1 cellular context compared by ENCODE assay signal in the genomic region with DNA sequence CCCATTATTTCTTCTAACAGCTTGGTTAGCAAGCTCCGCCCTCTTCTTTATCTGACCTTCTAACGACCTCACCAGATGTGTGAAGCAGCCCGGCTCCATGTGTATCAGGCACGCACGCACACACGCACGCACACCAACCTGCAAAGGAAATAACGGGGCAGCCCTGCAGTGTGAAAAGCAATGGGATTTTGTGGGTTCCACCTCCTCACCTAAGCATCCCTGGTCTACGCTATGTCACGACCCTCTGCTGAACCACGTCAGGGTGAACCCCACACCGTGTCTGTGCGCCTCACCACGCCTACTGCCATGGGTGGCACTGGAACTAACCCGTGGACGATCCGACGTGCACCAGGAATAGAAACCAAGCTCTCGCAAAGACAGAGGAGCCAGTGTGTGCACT.
TF ChIP-seq lines count a peak whose summit lies in the region.

No MANE protein-coding gene starts in this region.

TF ChIP-seq in HCT116, 20 proteins besides CTCF, POLR2A, EP300 and RAD21:
- TF ChIP-seq ZNF274 (IDR thresholded peaks at IDR 0.05; ENCODE audit: low read depth, low read length) (no peak), CBX3 (IDR thresholded peaks at IDR 0.05; ENCODE audit: low read depth) (no peak), FOSL1 (IDR thresholded peaks at IDR 0.05; ENCODE audit: low read depth) (no peak), ELF1 (IDR thresholded peaks at IDR 0.05; ENCODE audit: borderline replicate concordance, low read depth) (no peak), YY1 (IDR thresholded peaks at IDR 0.05; ENCODE audit: extremely low read depth, insufficient replicate concordance, low read depth, low read length) (no peak), EZH2 (IDR thresholded peaks at IDR 0.05) (no peak), EGR1 (IDR thresholded peaks at IDR 0.05; ENCODE audit: low read depth) (no peak), TCF7L2 (IDR thresholded peaks at IDR 0.05; ENCODE audit: borderline replicate concordance, extremely low read depth, insufficient read depth, insufficient read length) (no peak), CEBPB (IDR thresholded peaks at IDR 0.05; ENCODE audit: low read depth) (no peak), MAX (IDR thresholded peaks at IDR 0.05) (no peak), SP1 (IDR thresholded peaks at IDR 0.05; ENCODE audit: low read depth) (no peak), SIN3A (IDR thresholded peaks at IDR 0.05; ENCODE audit: low read depth) (no peak), SRF (IDR thresholded peaks at IDR 0.05; ENCODE audit: low read depth) (no peak), ZFX (IDR thresholded peaks at IDR 0.05) (no peak), POLR2AphosphoS5 (IDR thresholded peaks at IDR 0.05; ENCODE audit: low read depth, low read length) (no peak), ZBTB33 (IDR thresholded peaks at IDR 0.05; ENCODE audit: extremely low read depth, insufficient replicate concordance, low read length) (no peak), JUND (IDR thresholded peaks at IDR 0.05) (no peak), EZH2phosphoT487 (IDR thresholded peaks at IDR 0.05; ENCODE audit: borderline replicate concordance) (no peak)
- TF ChIP-seq, protein P1, sequence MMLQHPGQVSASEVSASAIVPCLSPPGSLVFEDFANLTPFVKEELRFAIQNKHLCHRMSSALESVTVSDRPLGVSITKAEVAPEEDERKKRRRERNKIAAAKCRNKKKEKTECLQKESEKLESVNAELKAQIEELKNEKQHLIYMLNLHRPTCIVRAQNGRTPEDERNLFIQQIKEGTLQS (IDR thresholded peaks at IDR 0.05), result no peak
- TF ChIP-seq, protein P2, sequence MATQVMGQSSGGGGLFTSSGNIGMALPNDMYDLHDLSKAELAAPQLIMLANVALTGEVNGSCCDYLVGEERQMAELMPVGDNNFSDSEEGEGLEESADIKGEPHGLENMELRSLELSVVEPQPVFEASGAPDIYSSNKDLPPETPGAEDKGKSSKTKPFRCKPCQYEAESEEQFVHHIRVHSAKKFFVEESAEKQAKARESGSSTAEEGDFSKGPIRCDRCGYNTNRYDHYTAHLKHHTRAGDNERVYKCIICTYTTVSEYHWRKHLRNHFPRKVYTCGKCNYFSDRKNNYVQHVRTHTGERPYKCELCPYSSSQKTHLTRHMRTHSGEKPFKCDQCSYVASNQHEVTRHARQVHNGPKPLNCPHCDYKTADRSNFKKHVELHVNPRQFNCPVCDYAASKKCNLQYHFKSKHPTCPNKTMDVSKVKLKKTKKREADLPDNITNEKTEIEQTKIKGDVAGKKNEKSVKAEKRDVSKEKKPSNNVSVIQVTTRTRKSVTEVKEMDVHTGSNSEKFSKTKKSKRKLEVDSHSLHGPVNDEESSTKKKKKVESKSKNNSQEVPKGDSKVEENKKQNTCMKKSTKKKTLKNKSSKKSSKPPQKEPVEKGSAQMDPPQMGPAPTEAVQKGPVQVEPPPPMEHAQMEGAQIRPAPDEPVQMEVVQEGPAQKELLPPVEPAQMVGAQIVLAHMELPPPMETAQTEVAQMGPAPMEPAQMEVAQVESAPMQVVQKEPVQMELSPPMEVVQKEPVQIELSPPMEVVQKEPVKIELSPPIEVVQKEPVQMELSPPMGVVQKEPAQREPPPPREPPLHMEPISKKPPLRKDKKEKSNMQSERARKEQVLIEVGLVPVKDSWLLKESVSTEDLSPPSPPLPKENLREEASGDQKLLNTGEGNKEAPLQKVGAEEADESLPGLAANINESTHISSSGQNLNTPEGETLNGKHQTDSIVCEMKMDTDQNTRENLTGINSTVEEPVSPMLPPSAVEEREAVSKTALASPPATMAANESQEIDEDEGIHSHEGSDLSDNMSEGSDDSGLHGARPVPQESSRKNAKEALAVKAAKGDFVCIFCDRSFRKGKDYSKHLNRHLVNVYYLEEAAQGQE (IDR thresholded peaks at IDR 0.05; ENCODE audit: low read depth), result no peak
